9 cellular contexts compared by ENCODE assay signal in genomic region chr7:135210818-135211178, GRCh38. TPM values are rescaled to one million over a fixed set of nuclear protein-coding genes. Genes with fewer than 3 reads are reported as not detected.
DNase-seq lines count a peak whose midpoint lies in the region; ATAC-seq, FAIRE-seq and TF ChIP-seq lines count a peak whose summit lies in the region.
"Had no signal": no experiment of that assay in that cellular context is flagged by ENCODE, and none has a peak within 500 bp of the region (broad histone marks: within the 10 kb centered on the region; RNA-seq: fewer than 3 reads in every experiment).

No MANE protein-coding gene starts in this region.

- peak; percentile 0; the same call in 1 of the 3 replicates for ATAC-seq in GM12878

- no peak for TF ChIP-seq RAD21 in GM12878 (IDR thresholded peaks at IDR 0.05; ENCODE audit: insufficient read depth, low read depth, low read length)

- no peak for TF ChIP-seq CTCF in GM12878 (IDR thresholded peaks at IDR 0.05 in 2 of 3, conservative IDR thresholded peaks at IDR 0.05 in 1 of 3; ENCODE audit: control insufficient read depth in 2 of 3, extremely low read depth in 1 of 3, insufficient read depth in 1 of 3, low read depth in 3 of 3, low read length in 3 of 3)

- H3K27me3 ChIP-seq in GM12878 (replicated peaks in 1 of 2; ENCODE audit: control insufficient read depth in 2 of 2, insufficient read depth in 2 of 2, low read length in 1 of 2), result no peaks in the 10 kb centered on the region
- H3K27me3 ChIP-seq in subcutaneous abdominal adipose tissue (ENCODE audit: control insufficient read depth in 5 of 5, insufficient read depth in 4 of 5, low read length in 5 of 5), result no peaks in the 10 kb centered on the region

- H4K20me1 ChIP-seq in GM12878 (ENCODE audit: control insufficient read depth, insufficient read depth), result no peaks in the 10 kb centered on the region

- peak overlapping the region; percentile 92 for H2AFZ ChIP-seq in GM12878 (ENCODE audit: control insufficient read depth, low read depth, low read length)

- DNase-seq in activated T-cell treated with anti-CD3 and anti-CD28 coated beads for 4 hours, result peak; percentile 10
- DNase-seq in activated T-cell treated with anti-CD3 and anti-CD28 coated beads, Interleukin-2, amount 50 U/mL, for 1 hour, result no peak
- peak; percentile 55 for DNase-seq in NCI-H1092 treated with DMSO at 0.1 percent for 48 hours (lab: John Stamatoyannopoulos, UW)
- no peak for DNase-seq in GM12878 (ENCODE audit: low read depth, low spot score)
- DNase-seq in kidney glomerular epithelial cell (lab: John Stamatoyannopoulos, UW), result peak; percentile 60
- DNase-seq in NOMO-1 (lab: John Stamatoyannopoulos, UW; ENCODE audit: unreplicated experiment in 2 of 2), result no peak
- no peak for DNase-seq in GM12891 (ENCODE audit: insufficient read length, low spot score)

- H3K36me3 ChIP-seq in GM12878 (ENCODE audit: control insufficient read depth in 2 of 2, insufficient read depth in 2 of 2, low read length in 1 of 2) (peaks cover 0 to 6% of the 10 kb centered on the region in 2 experiments; a peak in 1 of 4 replicates), subcutaneous abdominal adipose tissue (ENCODE audit: control insufficient read depth in 5 of 5, insufficient read depth in 5 of 5, low read length in 5 of 5) (peaks cover 3 to 16% (median 4%) of the 10 kb centered on the region in 5 donors)

- H3K4me3 ChIP-seq in GM12878 (peak overlapping the region; percentile 99), subcutaneous abdominal adipose tissue (ENCODE audit: low read depth in 1 of 5, low read length in 5 of 5) (peak overlapping the region; percentile 71 to 97 (median 87))

- intact Hi-C loops in GM12878 (cut with micrococcal nuclease; ENCODE audit: unreplicated experiment), result no loop called here

- H3K4me1 ChIP-seq in GM12878 (ENCODE audit: control insufficient read depth, insufficient read depth, low read length), result peaks cover 44% of the 10 kb centered on the region
- peaks cover 2 to 41% (median 23%) of the 10 kb centered on the region in 5 donors for H3K4me1 ChIP-seq in subcutaneous abdominal adipose tissue (ENCODE audit: control insufficient read depth in 5 of 5, insufficient read depth in 5 of 5, low read length in 5 of 5)

- peak overlapping the region; percentile 91 for H3K27ac ChIP-seq in GM12878 (ENCODE audit: control insufficient read depth, insufficient read depth)
- peak overlapping the region; percentile 90 for H3K27ac ChIP-seq in subcutaneous abdominal adipose tissue (ENCODE audit: low read depth, low read length)

- no peak for TF ChIP-seq POLR2A in GM12878 (IDR thresholded peaks at IDR 0.05; ENCODE audit: low read depth, low read length)
- no peak for TF ChIP-seq POLR2A in GM12891 (IDR thresholded peaks at IDR 0.05; ENCODE audit: low read depth, low read length)

- peak overlapping the region; percentile 99 for H3K4me2 ChIP-seq in GM12878 (ENCODE audit: control insufficient read depth, insufficient read depth)

- SMC1A ChIA-PET in GM12878 (lab: Charles Lee; ENCODE audit: uncharacterized antibody, unreplicated experiment), result interaction anchor here (1.1 to 10.8 kb wide), 12 partner anchors 8 to 224 kb away, joined by 3 to 251 read pairs (median 16); partner anchors contain the start of genes AGBL3 and CYREN

- H3K9me3 ChIP-seq in GM12878 (replicated peaks; ENCODE audit: control insufficient read depth, insufficient read depth, low read length) (no peaks in the 10 kb centered on the region; the same call in 2 of the 3 replicates), subcutaneous abdominal adipose tissue (ENCODE audit: control insufficient read depth in 5 of 5, low read length in 5 of 5) (no peaks in the 10 kb centered on the region)

- no TSS peak for BruUV-seq in GM12878 (replicated peaks; lab: Mats Ljungman, UMichigan)

- FAIRE-seq in GM12878 (lab: Jason Lieb, UNC) (no peak), GM12891 (lab: Jason Lieb, UNC) (no peak)

- H3K79me2 ChIP-seq in GM12878 (ENCODE audit: control insufficient read depth, insufficient read depth, low read length), result peaks cover 49% of the 10 kb centered on the region

- TF ChIP-seq EP300 in GM12878 (IDR thresholded peaks at IDR 0.05; ENCODE audit: borderline replicate concordance in 1 of 2, control insufficient read depth in 1 of 2, low read depth in 2 of 2, low read length in 2 of 2), result no peak

- POLR2A ChIA-PET in GM12878 (lab: Charles Lee), result interaction anchor here (0.8 to 10.8 kb wide), 15 partner anchors 9 to 225 kb away, joined by 3 to 299 read pairs (median 6); partner anchors contain the start of genes AGBL3 and CYREN

- RAD21 ChIA-PET in GM12878 (lab: Charles Lee; ENCODE audit: unreplicated experiment), result interaction anchor here (0.7 to 11.2 kb wide), 15 partner anchors 13 to 223 kb away, joined by 3 to 230 read pairs (median 8); partner anchors contain the start of genes AGBL3, CYREN and TMEM140

- WGBS in GM12878 (ENCODE audit: insufficient coverage, insufficient replicate concordance, low lambda C conversion rate, missing lambda C conversion rate), result 1% methylated on average over 14 of the region's 14 CpGs

- CTCF ChIA-PET in GM12878 (lab: Yijun Ruan, JAX), result interaction anchor here (0.7 to 10.4 kb wide), 8 partner anchors 9 to 223 kb away, joined by 3 to 109 read pairs (median 4); partner anchors contain the start of gene CYREN

- in situ Hi-C loops in GM12878 (cut with MboI), result no loop called here

- H3K9ac ChIP-seq in GM12878 (ENCODE audit: control insufficient read depth, insufficient read depth, low read length) (peak overlapping the region; percentile 92), subcutaneous abdominal adipose tissue (ENCODE audit: low read length in 5 of 5) (peak overlapping the region in 4 of 5 donors; percentile 79 to 91 (median 86))

TF ChIP-seq in GM12878, 131 proteins besides CTCF, POLR2A, EP300 and RAD21 (continues in another document):
- peak; percentile 40; the same call in 1 of the 2 replicates for TF ChIP-seq YY1 (IDR thresholded peaks at IDR 0.05; ENCODE audit: low read depth, low read length)
- no peak for TF ChIP-seq SUZ12 (IDR thresholded peaks at IDR 0.05; ENCODE audit: unreplicated experiment)
- no peak for TF ChIP-seq ZSCAN29 (IDR thresholded peaks at IDR 0.05)

TF ChIP-seq in GM12891, 5 proteins besides CTCF, POLR2A, EP300 and RAD21 (continues in another document):
- TF ChIP-seq POU2F2 (IDR thresholded peaks at IDR 0.05; ENCODE audit: low read depth, low read length) (no peak), TAF1 (IDR thresholded peaks at IDR 0.05; ENCODE audit: low read depth, low read length) (no peak), PAX5 (IDR thresholded peaks at IDR 0.05; ENCODE audit: insufficient read depth, low read length, severe bottlenecking) (no peak)

RNA-seq across cellular contexts. Expression of gene WDR91, which starts 0.5 kb away (rescaled TPM):
- total RNA-seq in GM12878 (2013; cell fraction: nucleolus; rRNA removed), result 127 and 142 TPM in 2 replicates
- 26.0 TPM in 2 replicates for total RNA-seq in GM12878 (2014; rRNA removed)
- total RNA-seq in GM12878 (2014; rRNA removed; fragmentation: Illumina TruSeq; extraction: Trizol), result 13.3 and 15.8 TPM in 2 replicates
- 27.4 TPM in 2 replicates for total RNA-seq in GM12878 (2021)
- 11.4 TPM for polyA plus RNA-seq in GM12878 (2011; ENCODE audit: low read depth)
- 61.8 and 83.3 TPM in 2 replicates for polyA plus RNA-seq in GM12878 (2011; rRNA removed)
- polyA plus RNA-seq in GM12878 (2011; cell fraction: cytosol; rRNA removed), result 79.6 and 99.6 TPM in 2 replicates
- polyA plus RNA-seq in GM12878 (2011; cell fraction: nucleus; rRNA removed), result 285 and 340 TPM in 2 replicates
- 19.4 and 28.1 TPM in 2 replicates for polyA plus RNA-seq in GM12878 (2012)
- 13.7 and 17.8 TPM in 2 replicates for polyA plus RNA-seq in GM12878 (2014; fragmentation: Illumina TruSeq; extraction: Trizol)
- 10 to 100 TPM in 1 of 2 experiments, 1 to 10 TPM in 1; 7.6 to 10.1 TPM for polyA plus RNA-seq in GM12878 (2014; fragmentation: Nextera tagmentation; extraction: Ambion mirVana)
- 31.9 and 37.2 TPM in 2 replicates for polyA plus RNA-seq in GM12878 (2014; rRNA removed)
- 10 to 100 TPM; 13.4 to 15.2 TPM for polyA plus RNA-seq in GM12878 (2016; fragmentation: Nextera tagmentation; extraction: Ambion mirVana)
- 59.1 and 118 TPM in 2 replicates for polyA minus RNA-seq in GM12878 (2011; rRNA and poly(A)+ RNA removed)
- polyA minus RNA-seq in GM12878 (2011; cell fraction: cytosol; rRNA and poly(A)+ RNA removed), result 27.2 and 29.9 TPM in 2 replicates
- polyA minus RNA-seq in GM12878 (2011; cell fraction: nucleus; rRNA and poly(A)+ RNA removed), result 68.1 and 80.8 TPM in 2 replicates
- polyA plus RNA-seq in GM12891 (2012; ENCODE audit: low read depth, missing spikeins), result 29.0 TPM

RNA-seq across cellular contexts. Expression of gene STRA8, which starts 22.8 kb away (rescaled TPM):
- not detected in 2 replicates for total RNA-seq in GM12878 (2013; cell fraction: nucleolus; rRNA removed)
- total RNA-seq in GM12878 (2014; rRNA removed) (not detected in 2 replicates), GM12878 (2014; rRNA removed; fragmentation: Illumina TruSeq; extraction: Trizol) (not detected in 2 replicates), GM12878 (2021) (not detected in 2 replicates)
- polyA plus RNA-seq in GM12878 (2011; ENCODE audit: low read depth), result not detected
- polyA plus RNA-seq in GM12878 (2011; rRNA removed) (0.14 and 0.15 TPM in 2 replicates), GM12878 (2014; fragmentation: Illumina TruSeq; extraction: Trizol) (not detected in 2 replicates), GM12878 (2014; fragmentation: Nextera tagmentation; extraction: Ambion mirVana) (not detected), GM12878 (2014; rRNA removed) (not detected in 2 replicates), GM12878 (2016; fragmentation: Nextera tagmentation; extraction: Ambion mirVana) (not detected)
- polyA plus RNA-seq in GM12878 (2011; cell fraction: cytosol; rRNA removed), result 0.06 and 0.10 TPM in 2 replicates
- 0.57 and 0.87 TPM in 2 replicates for polyA plus RNA-seq in GM12878 (2011; cell fraction: nucleus; rRNA removed)
- polyA plus RNA-seq in GM12878 (2012), result not detected in 2 replicates
- polyA minus RNA-seq in GM12878 (2011; rRNA and poly(A)+ RNA removed), result not detected in 2 replicates
- polyA minus RNA-seq in GM12878 (2011; cell fraction: cytosol; rRNA and poly(A)+ RNA removed), result not detected in 2 replicates
- polyA minus RNA-seq in GM12878 (2011; cell fraction: nucleus; rRNA and poly(A)+ RNA removed), result not detected in 2 replicates
- polyA plus RNA-seq in GM12891 (2012; ENCODE audit: low read depth, missing spikeins), result not detected
- total RNA-seq: left cardiac atrium had no signal

RNA-seq across cellular contexts. Expression of gene CYREN, which starts 40.3 kb away (rescaled TPM):
- total RNA-seq in GM12878 (2013; cell fraction: nucleolus; rRNA removed), result 111 and 122 TPM in 2 replicates
- total RNA-seq in GM12878 (2014; rRNA removed) (61.3 and 61.5 TPM in 2 replicates), GM12878 (2014; rRNA removed; fragmentation: Illumina TruSeq; extraction: Trizol) (48.3 and 50.8 TPM in 2 replicates), GM12878 (2021) (55.3 and 58.0 TPM in 2 replicates)
- polyA plus RNA-seq in GM12878 (2011; ENCODE audit: low read depth), result 30.9 TPM
- polyA plus RNA-seq in GM12878 (2011; rRNA removed) (64.3 and 64.5 TPM in 2 replicates), GM12878 (2014; fragmentation: Illumina TruSeq; extraction: Trizol) (42.5 and 46.0 TPM in 2 replicates), GM12878 (2014; fragmentation: Nextera tagmentation; extraction: Ambion mirVana) (10 to 100 TPM in 1 of 2 experiments, 1 to 10 TPM in 1; 8.7 to 12.9 TPM), GM12878 (2014; rRNA removed) (49.6 and 54.6 TPM in 2 replicates), GM12878 (2016; fragmentation: Nextera tagmentation; extraction: Ambion mirVana) (10 to 100 TPM; 56.7 to 57.7 TPM)
- polyA plus RNA-seq in GM12878 (2011; cell fraction: cytosol; rRNA removed), result 66.1 and 70.1 TPM in 2 replicates
- 56.5 and 56.8 TPM in 2 replicates for polyA plus RNA-seq in GM12878 (2011; cell fraction: nucleus; rRNA removed)
- 44.2 and 50.8 TPM in 2 replicates for polyA plus RNA-seq in GM12878 (2012)
- polyA minus RNA-seq in GM12878 (2011; rRNA and poly(A)+ RNA removed), result 66.1 and 105 TPM in 2 replicates
- 22.8 and 23.1 TPM in 2 replicates for polyA minus RNA-seq in GM12878 (2011; cell fraction: cytosol; rRNA and poly(A)+ RNA removed)
- 65.0 and 93.4 TPM in 2 replicates for polyA minus RNA-seq in GM12878 (2011; cell fraction: nucleus; rRNA and poly(A)+ RNA removed)
- 66.2 TPM for polyA plus RNA-seq in GM12891 (2012; ENCODE audit: low read depth, missing spikeins)

Comparison
In these comparisons a context has a peak if more than half of its experiments do, and no peak if none do; other contexts are left out.
1. DNase-seq: peak in activated T-cell treated with anti-CD3 and anti-CD28 coated beads for 4 hours (single experiment), NCI-H1092 treated with DMSO at 0.1 percent for 48 hours (single experiment) and kidney glomerular epithelial cell (single experiment); none in activated T-cell treated with anti-CD3 and anti-CD28 coated beads, Interleukin-2, amount 50 U/mL, for 1 hour (single experiment), GM12878 (single experiment), NOMO-1 (0 of 2) and GM12891 (single experiment).